Comparison of ENCODE assay signal across 8 cellular contexts in genomic region chr6:30066577-30067459, GRCh38. TPM values are rescaled to one million over a fixed set of nuclear protein-coding genes. Genes with fewer than 3 reads are reported as not detected.
DNase-seq lines count a peak whose midpoint lies in the region; ATAC-seq and TF ChIP-seq lines count a peak whose summit lies in the region.

Gene PPP1R11, plus strand, starts transcription at chr6:30067198. Its CDS starts 213 bp downstream, at chr6:30067411.

- peaks cover 13% of the 10 kb centered on the region for H3K79me2 ChIP-seq in neural progenitor cell (ENCODE audit: low read depth)

- H3K36me3 ChIP-seq in neural progenitor cell, result peaks cover 6% of the 10 kb centered on the region

- H3K27ac Mint-ChIP-seq in neural progenitor cell, result peak within 1 kb of the TSS; percentile 35

- H3K4me2 ChIP-seq in neural progenitor cell, result peak within 1 kb of the TSS; percentile 76

- peak within 1 kb of the TSS; percentile 71 for H3K4me3 ChIP-seq in neural progenitor cell

- peaks cover 33% of the 10 kb centered on the region for H3K4me1 Mint-ChIP-seq in neural progenitor cell

- H3K36me3 Mint-ChIP-seq in neural progenitor cell, result peaks cover 19% of the 10 kb centered on the region

- in situ Hi-C loops in SK-MEL-5 (cut with HindIII; ENCODE audit: low pct_unique_long_range_greater_than_20kb, low sequenced_read_pairs), result no loop called here

- H3K9me3 Mint-ChIP-seq in neural progenitor cell, result peaks cover 3% of the 10 kb centered on the region

- peak within 1 kb of the TSS; percentile 81 for H2AFZ ChIP-seq in neural progenitor cell (replicated peaks)

- H3K4me3 Mint-ChIP-seq in neural progenitor cell, result peak within 1 kb of the TSS; percentile 87

- ATAC-seq in foreskin keratinocyte, result peak; percentile 98

- TF ChIP-seq CTCF in foreskin keratinocyte (conservative IDR thresholded peaks at IDR 0.05), result no peak
- no peak for TF ChIP-seq CTCF in neural progenitor cell (IDR thresholded peaks at IDR 0.05)

- no peak within 1 kb of the TSS for H3K9ac ChIP-seq in neural progenitor cell

- H3K27me3 Mint-ChIP-seq in neural progenitor cell (ENCODE audit: insufficient read depth, low read depth), result peaks cover 20% of the 10 kb centered on the region

- CTCF ChIA-PET in HEK293T (lab: Yijun Ruan, JAX), result interaction anchor here (0.6 to 1.4 kb wide), 3 partner anchors 30 to 413 kb away, joined by 3 to 4 read pairs (median 4); no protein-coding TSS in a partner anchor

- H3F3A ChIP-seq in neural progenitor cell (ENCODE audit: low read depth), result peaks cover 20% of the 10 kb centered on the region

- H4K20me1 ChIP-seq in neural progenitor cell (ENCODE audit: low read depth), result no peaks in the 10 kb centered on the region

- H3K27ac ChIP-seq in foreskin keratinocyte (peak within 1 kb of the TSS; percentile 82), neural progenitor cell (no peak within 1 kb of the TSS)

- DNase-seq in GF-D8 (lab: John Stamatoyannopoulos, UW) (peak; percentile 99), HEK293T (ENCODE audit: extremely low spot score) (peak; percentile 91), MV-4-11 (lab: John Stamatoyannopoulos, UW) (peak; percentile 100), SK-MEL-5 (ENCODE audit: low read depth, low spot score) (peak; percentile 99), foreskin keratinocyte (peak; percentile 98 to 99), neural progenitor cell (ENCODE audit: low spot score) (peak; percentile 99), stromal cell of bone marrow (ENCODE audit: low read depth) (peak; percentile 99)
- DNase-seq in activated naive CD4-positive, alpha-beta T cell treated with Interleukin-2 at 50 U/mL for 16 hours, result peak; percentile 99

- no peaks in the 10 kb centered on the region for H3K9me3 ChIP-seq in neural progenitor cell (ENCODE audit: low read depth)

- H3K27me3 ChIP-seq in foreskin keratinocyte (no peaks in the 10 kb centered on the region), neural progenitor cell (peaks cover 26% of the 10 kb centered on the region)

- H3K4me1 ChIP-seq in foreskin keratinocyte (peaks cover 7% of the 10 kb centered on the region), neural progenitor cell (peaks cover 21% of the 10 kb centered on the region)

- POLR2A ChIA-PET in HEK293T (lab: Yijun Ruan, JAX), result interaction anchor here (0.6 to 2.4 kb wide), 9 partner anchors 12 to 434 kb away, joined by 3 to 11 read pairs (median 3); partner anchors contain the start of genes GABBR1 and TRIM26

TF ChIP-seq in HEK293T, 16 proteins besides CTCF, POLR2A, EP300 and RAD21:
- peak; percentile 80 for TF ChIP-seq ELF4 (IDR thresholded peaks at IDR 0.05)
- TF ChIP-seq FOXK2 (IDR thresholded peaks at IDR 0.05), result no peak
- TF ChIP-seq BHLHE40 (IDR thresholded peaks at IDR 0.05; ENCODE audit: borderline replicate concordance), result no peak
- peak; percentile 78 for TF ChIP-seq PKNOX1 (IDR thresholded peaks at IDR 0.05)
- no peak for TF ChIP-seq LEF1 (IDR thresholded peaks at IDR 0.05; ENCODE audit: borderline replicate concordance)
- TF ChIP-seq FOXM1 (IDR thresholded peaks at IDR 0.05; ENCODE audit: borderline replicate concordance), result no peak
- TF ChIP-seq CTBP1 (IDR thresholded peaks at IDR 0.05; ENCODE audit: borderline replicate concordance), result 0 out of 2 replicates have a peak, but pooled peaks have one; percentile 11
- TF ChIP-seq HDGF (IDR thresholded peaks at IDR 0.05; ENCODE audit: borderline replicate concordance), result 0 out of 2 replicates have a peak, but pooled peaks have one; percentile 53
- TF ChIP-seq SP1 (IDR thresholded peaks at IDR 0.05), result no peak
- no peak for TF ChIP-seq FOXA1 (IDR thresholded peaks at IDR 0.05)
- no peak for TF ChIP-seq NFRKB (IDR thresholded peaks at IDR 0.05)
- TF ChIP-seq TARDBP (IDR thresholded peaks at IDR 0.05), result no peak
- no peak for TF ChIP-seq ZNF384 (IDR thresholded peaks at IDR 0.05)
- no peak for TF ChIP-seq ARNT (IDR thresholded peaks at IDR 0.05)
- TF ChIP-seq L3MBTL2 (conservative IDR thresholded peaks at IDR 0.05), result peak; percentile 40
- no peak for TF ChIP-seq SUZ12 (IDR thresholded peaks at IDR 0.05)
TF ChIP-seq in HEK293T: peak in this region for 5.

RNA-seq across cellular contexts. Expression of gene PPP1R11, which starts in this region (rescaled TPM):
- total RNA-seq in SK-MEL-5 (2014; rRNA removed; shearing (Covaris generic)), result 51.5 and 51.6 TPM in 2 replicates
- polyA plus RNA-seq in SK-MEL-5 (2015; cell fraction: cytosol; rRNA removed), result 51.6 and 54.2 TPM in 2 replicates
- polyA plus RNA-seq in SK-MEL-5 (2015; cell fraction: nucleus; rRNA removed), result 38.6 and 45.1 TPM in 2 replicates
- total RNA-seq in foreskin keratinocyte, result 48.0 and 54.8 TPM in 2 replicates
- polyA plus RNA-seq in foreskin keratinocyte, result 63.6 and 64.1 TPM in 2 replicates
- 22.7 and 28.4 TPM in 2 replicates for total RNA-seq in neural progenitor cell (ENCODE audit: low replicate concordance)
